9 cellular contexts compared by ENCODE assay signal in genomic region chr3:126261037-126261436, GRCh38.
DNase-seq lines count a peak whose midpoint lies in the region; ATAC-seq and TF ChIP-seq lines count a peak whose summit lies in the region.
"Had no signal": no experiment of that assay in that cellular context is flagged by ENCODE, and none has a peak within 500 bp of the region (broad histone marks: within the 10 kb centered on the region; RNA-seq: fewer than 3 reads in every experiment).

No MANE protein-coding gene starts in this region.

- H3K36me3 Mint-ChIP-seq in endodermal cell (ENCODE audit: low read depth): no peaks in the 10 kb centered on the region
- no peaks in the 10 kb centered on the region for H3K36me3 Mint-ChIP-seq in stimulated activated memory B cell treated with anti-CD40 and anti-IgM and Interleukin-4, amounts not matched to agents 10 μg/mL and 1 μg/mL and 100 μg/mL, for 72 hours

- H3K9me3 ChIP-seq in DOHH2 (ENCODE audit: control insufficient read depth, insufficient read depth, low read length) (no peaks in the 10 kb centered on the region), endodermal cell (ENCODE audit: control insufficient read depth, low read length) (no peaks in the 10 kb centered on the region), neuronal stem cell (replicated peaks in 1 of 2; ENCODE audit: control insufficient read depth in 2 of 2, insufficient read depth in 1 of 2, low read depth in 1 of 2, low read length in 2 of 2) (peaks cover 0 to 6% of the 10 kb centered on the region in 2 donors)
- H3K9me3 ChIP-seq: Peyer's patch had no signal

- no peak for TF ChIP-seq POLR2A in NB4 (IDR thresholded peaks at IDR 0.05; ENCODE audit: extremely low read depth, insufficient read length)

- H3K36me3 ChIP-seq in DOHH2 (ENCODE audit: control insufficient read depth, low read length) (no peaks in the 10 kb centered on the region), endodermal cell (ENCODE audit: control insufficient read depth, insufficient read depth, low read length) (no peaks in the 10 kb centered on the region), neuronal stem cell (replicated peaks in 1 of 2; ENCODE audit: control insufficient read depth in 2 of 2, insufficient read depth in 2 of 2, low read length in 2 of 2) (no peaks in the 10 kb centered on the region)
- H3K36me3 ChIP-seq: Peyer's patch had no signal

- peak overlapping the region; percentile 71 for H2BK15ac ChIP-seq in neuronal stem cell (ENCODE audit: low read length)

- peaks cover 10% of the 10 kb centered on the region for H3K27me3 Mint-ChIP-seq in endodermal cell (ENCODE audit: insufficient read depth)
- H3K27me3 Mint-ChIP-seq in stimulated activated memory B cell treated with anti-CD40 and anti-IgM and Interleukin-4, amounts not matched to agents 10 μg/mL and 1 μg/mL and 100 μg/mL, for 72 hours: peaks cover 62% of the 10 kb centered on the region

- TF ChIP-seq CTCF in DOHH2 (IDR thresholded peaks at IDR 0.05; ENCODE audit: low read depth, low read length, poor library complexity, severe bottlenecking) (peak; percentile 56), NB4 (IDR thresholded peaks at IDR 0.05; ENCODE audit: low read depth, low read length) (no peak), endodermal cell (conservative IDR thresholded peaks at IDR 0.05) (peak; percentile 46)

- H2AFZ ChIP-seq in neuronal stem cell (ENCODE audit: low read length): peak overlapping the region; percentile 86

- H3K4me2 ChIP-seq in DOHH2 (ENCODE audit: low read length) (peak overlapping the region; percentile 41), neuronal stem cell (ENCODE audit: insufficient read depth, low read length, poor library complexity, severe bottlenecking) (no peak overlapping the region)

- H3K18ac ChIP-seq in neuronal stem cell (ENCODE audit: low read length): peak overlapping the region; percentile 93

- WGBS in endodermal cell (ENCODE audit: insufficient coverage in 1 of 2, insufficient read length in 1 of 2), 2 experiments: 77 to 84% methylated on average over 4 to 6 of the region's 6 CpGs
- WGBS in neuronal stem cell (ENCODE audit: extremely low coverage in 2 of 2, insufficient read length in 2 of 2, insufficient replicate concordance in 1 of 2), 2 donors: no CpG with 5 or more reads among the region's 6 CpGs

- no peak overlapping the region for H3K14ac ChIP-seq in neuronal stem cell (ENCODE audit: low read length)

- H4K20me1 ChIP-seq in DOHH2 (ENCODE audit: control insufficient read depth, insufficient read depth, low read depth, low read length): no peaks in the 10 kb centered on the region

- H2BK12ac ChIP-seq in neuronal stem cell (ENCODE audit: low read length): no peak overlapping the region

- H3K9me3 Mint-ChIP-seq in endodermal cell: peaks cover 3% of the 10 kb centered on the region
- peaks cover 3% of the 10 kb centered on the region for H3K9me3 Mint-ChIP-seq in stimulated activated memory B cell treated with anti-CD40 and anti-IgM and Interleukin-4, amounts not matched to agents 10 μg/mL and 1 μg/mL and 100 μg/mL, for 72 hours

- H2AK5ac ChIP-seq in neuronal stem cell (ENCODE audit: low read depth, low read length): peak overlapping the region; percentile 77

- H3F3A ChIP-seq in DOHH2 (ENCODE audit: control insufficient read depth, insufficient read depth): peaks cover 13% of the 10 kb centered on the region

- peak overlapping the region; percentile 44 for H3K27ac Mint-ChIP-seq in endodermal cell
- H3K27ac Mint-ChIP-seq in stimulated activated memory B cell treated with anti-CD40 and anti-IgM and Interleukin-4, amounts not matched to agents 10 μg/mL and 1 μg/mL and 100 μg/mL, for 72 hours: no peak overlapping the region

- H3K27me3 ChIP-seq in DOHH2 (ENCODE audit: control insufficient read depth, low read length) (no peaks in the 10 kb centered on the region), endodermal cell (ENCODE audit: control insufficient read depth, insufficient read depth, low read length, poor library complexity, severe bottlenecking) (no peaks in the 10 kb centered on the region), neuronal stem cell (ENCODE audit: control insufficient read depth in 3 of 3, insufficient read depth in 3 of 3, low read depth in 1 of 3, low read length in 3 of 3) (peaks cover 0 to 1% (median 0%) of the 10 kb centered on the region in 3 experiments)
- H3K27me3 ChIP-seq: Peyer's patch had no signal

- DNase-seq in NB4 (ENCODE audit: low read depth): peak; percentile 94
- DNase-seq in endodermal cell: peak; percentile 65
- no peak for DNase-seq in neuronal stem cell (ENCODE audit: low spot score)
- DNase-seq in epidermal melanocyte (ENCODE audit: insufficient read length, low spot score): no peak
- DNase-seq in NCI-H2227 treated with DMSO at 0.1 percent for 48 hours (lab: John Stamatoyannopoulos, UW): no peak

- H3K79me2 ChIP-seq in DOHH2 (ENCODE audit: control insufficient read depth, low read length): no peaks in the 10 kb centered on the region

- H3K9ac ChIP-seq in endodermal cell (ENCODE audit: extremely low read depth, low read length, poor library complexity, severe bottlenecking): no peak overlapping the region
- H3K9ac ChIP-seq in neuronal stem cell (ENCODE audit: low read depth, low read length, poor library complexity): no peak overlapping the region

- H3K9me2 ChIP-seq in DOHH2 (replicated peaks; ENCODE audit: control insufficient read depth, low read length): no peaks in the 10 kb centered on the region

- H3K23ac ChIP-seq in neuronal stem cell (ENCODE audit: low read depth, low read length, poor library complexity): no peak overlapping the region

- no peak overlapping the region for H2BK120ac ChIP-seq in neuronal stem cell (ENCODE audit: low read depth, low read length)

- peak overlapping the region; percentile 27 for H3K4me3 ChIP-seq in DOHH2 (ENCODE audit: low read length)
- H3K4me3 ChIP-seq in NB4 (ENCODE audit: low read depth, low read length): no peak overlapping the region
- no peak overlapping the region for H3K4me3 ChIP-seq in endodermal cell (ENCODE audit: low read length)
- H3K4me3 ChIP-seq in neuronal stem cell (ENCODE audit: low read length in 2 of 2): no peak overlapping the region
- H3K4me3 ChIP-seq: Peyer's patch had no signal

- H3K4me1 Mint-ChIP-seq in endodermal cell: peaks cover 7% of the 10 kb centered on the region
- no peaks in the 10 kb centered on the region for H3K4me1 Mint-ChIP-seq in stimulated activated memory B cell treated with anti-CD40 and anti-IgM and Interleukin-4, amounts not matched to agents 10 μg/mL and 1 μg/mL and 100 μg/mL, for 72 hours

- peak overlapping the region; percentile 61 for H4K91ac ChIP-seq in neuronal stem cell (ENCODE audit: low read depth, low read length, poor library complexity)

- ATAC-seq in HG02623 (IDR thresholded peaks at IDR 0.05; ENCODE audit: unreplicated experiment): no peak
- ATAC-seq in stimulated activated memory B cell treated with anti-CD40 and anti-IgM and Interleukin-4, amounts not matched to agents 10 μg/mL and 1 μg/mL and 100 μg/mL, for 72 hours: no peak

- peak overlapping the region; percentile 31 for H2BK5ac ChIP-seq in neuronal stem cell (ENCODE audit: low read length)

- peak overlapping the region; percentile 14 for H3K4ac ChIP-seq in neuronal stem cell (ENCODE audit: low read length)

- peak overlapping the region; percentile 83 for H3K27ac ChIP-seq in DOHH2 (ENCODE audit: low read depth, low read length)
- H3K27ac ChIP-seq in endodermal cell (ENCODE audit: low read depth, low read length): peak overlapping the region; percentile 89
- H3K27ac ChIP-seq in neuronal stem cell (replicated peaks; ENCODE audit: low read length): peak overlapping the region; percentile 12
- H3K27ac ChIP-seq: Peyer's patch had no signal

- no peak overlapping the region for H3K4me3 Mint-ChIP-seq in endodermal cell
- H3K4me3 Mint-ChIP-seq in stimulated activated memory B cell treated with anti-CD40 and anti-IgM and Interleukin-4, amounts not matched to agents 10 μg/mL and 1 μg/mL and 100 μg/mL, for 72 hours: no peak overlapping the region

- H3K4me1 ChIP-seq in DOHH2 (ENCODE audit: control insufficient read depth, low read length) (peaks cover 46% of the 10 kb centered on the region), endodermal cell (ENCODE audit: control insufficient read depth, insufficient read depth, low read length) (peaks cover 14% of the 10 kb centered on the region), neuronal stem cell (ENCODE audit: control insufficient read depth in 2 of 2, insufficient read depth in 1 of 2, low read depth in 1 of 2, low read length in 2 of 2) (peaks cover 4 to 6% of the 10 kb centered on the region in 2 donors)
- H3K4me1 ChIP-seq: Peyer's patch had no signal

- no peaks in the 10 kb centered on the region for H3K79me1 ChIP-seq in neuronal stem cell (ENCODE audit: low read depth, low read length)

- no peak overlapping the region for H4K8ac ChIP-seq in neuronal stem cell (ENCODE audit: low read depth, low read length)

Comparison
In these comparisons a context has a peak if more than half of its experiments do, and no peak if none do; other contexts are left out.
1. H3K27ac ChIP-seq: peak in every context shown above with its lines; median percentile 89 in endodermal cell; 83 in DOHH2; 12 in neuronal stem cell.
2. DNase-seq: peak in NB4 (single experiment) and endodermal cell (single experiment); none in neuronal stem cell (single experiment), epidermal melanocyte (single experiment) and NCI-H2227 treated with DMSO at 0.1 percent for 48 hours (single experiment).